ENCODE assay signal across 8 cellular contexts in the genomic region with DNA sequence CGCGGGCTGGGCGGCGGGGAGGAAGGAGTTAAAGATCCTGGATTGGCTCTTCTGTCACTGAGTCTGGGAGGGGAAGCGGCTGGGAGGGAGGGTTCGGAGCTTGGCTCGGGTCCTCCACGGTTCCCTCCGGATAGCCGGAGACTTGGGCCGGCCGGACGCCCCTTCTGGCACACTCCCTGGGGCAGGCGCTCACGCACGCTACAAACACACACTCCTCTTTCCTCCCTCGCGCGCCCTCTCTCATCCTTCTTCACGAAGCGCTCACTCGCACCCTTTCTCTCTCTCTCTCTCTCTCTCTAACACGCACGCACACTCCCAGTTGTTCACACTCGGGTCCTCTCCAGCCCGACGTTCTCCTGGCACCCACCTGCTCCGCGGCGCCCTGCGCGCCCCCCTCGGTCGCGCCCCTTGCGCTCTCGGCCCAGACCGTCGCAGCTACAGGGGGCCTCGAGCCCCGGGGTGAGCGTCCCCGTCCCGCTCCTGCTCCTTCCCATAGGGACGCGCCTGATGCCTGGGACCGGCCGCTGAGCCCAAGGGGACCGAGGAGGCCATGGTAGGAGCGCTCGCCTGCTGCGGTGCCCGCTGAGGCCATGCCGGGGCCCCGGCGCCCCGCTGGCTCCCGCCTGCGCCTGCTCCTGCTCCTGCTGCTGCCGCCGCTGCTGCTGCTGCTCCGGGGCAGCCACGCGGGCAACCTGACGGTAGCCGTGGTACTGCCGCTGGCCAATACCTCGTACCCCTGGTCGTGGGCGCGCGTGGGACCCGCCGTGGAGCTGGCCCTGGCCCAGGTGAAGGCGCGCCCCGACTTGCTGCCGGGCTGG. TPM values are rescaled to one million over a fixed set of nuclear protein-coding genes. Genes with fewer than 3 reads are reported as not detected.
DNase-seq lines count a peak whose midpoint lies in the region; ATAC-seq and TF ChIP-seq lines count a peak whose summit lies in the region.

A gene (plus strand): TSS at position 170 of the 818 bp plus-strand sequence. CDS start 421 bp downstream, at position 591.

- H3K27ac Mint-ChIP-seq in activated T-cell treated with anti-CD3 and anti-CD28 coated beads, Interleukin-2, amount 50 U/mL, for 24 hours: no peak within 1 kb of the TSS

- 0 out of 2 replicates have a peak within 1 kb of the TSS, but pooled peaks have one; percentile 13 for H3K9ac ChIP-seq in HUES64 (ENCODE audit: low read depth, low read length)

- DNase-seq in COR-L47 (lab: John Stamatoyannopoulos, UW) (peak; percentile 7), foreskin fibroblast (peak; percentile 14 to 57), activated gamma-delta T cell treated with Interleukin-2 at 50 U/mL for 16 hours (no peak), GF-D8 (lab: John Stamatoyannopoulos, UW) (no peak)
- DNase-seq in activated T-cell treated with anti-CD3 and anti-CD28 coated beads, Interleukin-2, amount 50 U/mL, for 24 hours: peak; percentile 54

- H3K9me3 Mint-ChIP-seq in activated T-cell treated with anti-CD3 and anti-CD28 coated beads, Interleukin-2, amount 50 U/mL, for 24 hours: no peaks in the 10 kb centered on the region

- no peak for TF ChIP-seq CTCF in foreskin fibroblast (IDR thresholded peaks at IDR 0.05; ENCODE audit: low read depth, low read length)

- H3K27me3 ChIP-seq in HUES64 (ENCODE audit: insufficient read depth, low read length) (peaks cover 40% of the 10 kb centered on the region), neuron (ENCODE audit: insufficient read depth, low read length) (peaks cover 58% of the 10 kb centered on the region)

- H3K36me3 ChIP-seq in HUES64 (ENCODE audit: insufficient read depth, low read length) (no peaks in the 10 kb centered on the region), neuron (ENCODE audit: insufficient read depth, low read length) (no peaks in the 10 kb centered on the region)

- WGBS in HUES64: under 1% methylated on average over 78 of the region's 78 CpGs

- H3K4me1 ChIP-seq in HUES64 (ENCODE audit: insufficient read depth, low read length): peaks cover 5% of the 10 kb centered on the region; the same call in 1 of the 2 replicates
- H3K4me1 ChIP-seq in neuron (ENCODE audit: insufficient read depth, low read length): peaks cover 20% of the 10 kb centered on the region

- H3K9me3 ChIP-seq in HUES64 (ENCODE audit: insufficient read depth, low read depth, low read length) (no peaks in the 10 kb centered on the region), neuron (ENCODE audit: low read length) (no peaks in the 10 kb centered on the region)

- no peak for ATAC-seq in HG03521 (IDR thresholded peaks at IDR 0.05; ENCODE audit: unreplicated experiment)

- peaks cover 53% of the 10 kb centered on the region for H3K27me3 Mint-ChIP-seq in activated T-cell treated with anti-CD3 and anti-CD28 coated beads, Interleukin-2, amount 50 U/mL, for 24 hours

- H3K27ac ChIP-seq in HUES64 (ENCODE audit: low read depth, low read length): no peak within 1 kb of the TSS

- H2AFZ ChIP-seq in neuron (ENCODE audit: low read depth, low read length): peak within 1 kb of the TSS; percentile 83

- H3K4me1 Mint-ChIP-seq in activated T-cell treated with anti-CD3 and anti-CD28 coated beads, Interleukin-2, amount 50 U/mL, for 24 hours (ENCODE audit: low read depth): peaks cover 22% of the 10 kb centered on the region

- H3K4me3 Mint-ChIP-seq in activated T-cell treated with anti-CD3 and anti-CD28 coated beads, Interleukin-2, amount 50 U/mL, for 24 hours: peak within 1 kb of the TSS; percentile 71

- H3K4me3 ChIP-seq in HUES64 (ENCODE audit: low read length): peak within 1 kb of the TSS; percentile 65
- peak within 1 kb of the TSS; percentile 31 to 41 for H3K4me3 ChIP-seq in foreskin fibroblast (ENCODE audit: low read depth in 1 of 2, low read length in 2 of 2)
- peak within 1 kb of the TSS; percentile 35 for H3K4me3 ChIP-seq in neuron (ENCODE audit: low read length)

- H3K36me3 Mint-ChIP-seq in activated T-cell treated with anti-CD3 and anti-CD28 coated beads, Interleukin-2, amount 50 U/mL, for 24 hours (ENCODE audit: low read depth): no peaks in the 10 kb centered on the region

RNA-seq across cellular contexts. Expression of the gene that starts here (rescaled TPM):
- 5.6 TPM for polyA plus RNA-seq in HUES64 (2013, experiment 1 of 2)
- 5.8 TPM for polyA plus RNA-seq in HUES64 (2013, experiment 2 of 2)

Comparison
In these comparisons a context has a peak if more than half of its experiments do, and no peak if none do; other contexts are left out.
1. DNase-seq: peak in COR-L47 (single experiment), activated T-cell treated with anti-CD3 and anti-CD28 coated beads, Interleukin-2, amount 50 U/mL, for 24 hours (single experiment) and foreskin fibroblast (2 of 2); none in activated gamma-delta T cell treated with Interleukin-2 at 50 U/mL for 16 hours (single experiment) and GF-D8 (single experiment).
2. Peak in every context shown above with its lines, with median percentiles within 50 percentile points of each other: H3K4me3 ChIP-seq.